ENCODE assay signal across 23 cellular contexts in genomic region chr11:66361502-66361941, GRCh38. TPM values are rescaled to one million over a fixed set of nuclear protein-coding genes. Genes with fewer than 3 reads are reported as not detected.
A peak's percentile ranks its signal among the peaks of the same experiment; 100 is the strongest.
DNase-seq lines count a peak whose midpoint lies in the region; ATAC-seq, FAIRE-seq and TF ChIP-seq lines count a peak whose summit lies in the region.
"Had no signal": no experiment of that assay in that cellular context is flagged by ENCODE, and none has a peak within 500 bp of the region (broad histone marks: within the 10 kb centered on the region; RNA-seq: fewer than 3 reads in every experiment).

No MANE protein-coding gene starts in this region.

- CTCF ChIA-PET in K562 (lab: Yijun Ruan, JAX; ENCODE audit: low intra/inter-chr PET ratio): no interaction called here
- CTCF ChIA-PET in naive thymus-derived CD4-positive, alpha-beta T cell (lab: Charles Lee): no interaction called here

- no peak for TF ChIP-seq RAD21 in K562 (CRISPR knock-in tag; conservative IDR thresholded peaks at IDR 0.05 in 1 of 2, IDR thresholded peaks at IDR 0.05 in 1 of 2)

- no peak for ATAC-seq in stimulated activated naive CD8-positive, alpha-beta T cell treated with anti-CD3 and anti-CD28 coated beads, Interleukin-15, Interleukin-2, amounts not matched to agents 100 U/mL and 50 U/mL, for 24 hours
- peak; percentile 43 for ATAC-seq in K562
- no peak for ATAC-seq in naive thymus-derived CD4-positive, alpha-beta T cell
- ATAC-seq in aorta (ENCODE audit: low FRiP score): no peak
- no peak for ATAC-seq in upper lobe of left lung (ENCODE audit: low FRiP score in 2 of 2)
- no peak for ATAC-seq in GM21526 (IDR thresholded peaks at IDR 0.05; ENCODE audit: low FRiP score, unreplicated experiment)
- ATAC-seq: GM12878; naive thymus-derived CD8-positive, alpha-beta T cell had no signal

- TF ChIP-seq POLR2A in K562 (conservative IDR thresholded peaks at IDR 0.05): peak; percentile 77
- no peak for TF ChIP-seq POLR2A in upper lobe of left lung (IDR thresholded peaks at IDR 0.05)

- H3K9me1 ChIP-seq in K562 (ENCODE audit: control insufficient read depth, insufficient read depth, low read length): no peaks in the 10 kb centered on the region

- in situ Hi-C loops in K562 (cut with MboI): no loop called here

- H3K79me2 ChIP-seq in K562 (ENCODE audit: control insufficient read depth, insufficient read depth, low read length): peaks cover 3% of the 10 kb centered on the region; the same call in 1 of the 3 replicates

- no peak for TF ChIP-seq CTCF in K562 (IDR thresholded peaks at IDR 0.05 in 2 of 3, conservative IDR thresholded peaks at IDR 0.05 in 1 of 3; ENCODE audit: insufficient read depth in 2 of 3, low read depth in 1 of 3, low read length in 3 of 3)
- TF ChIP-seq CTCF in upper lobe of left lung (IDR thresholded peaks at IDR 0.05): no peak

- BruUV-seq in K562 (replicated peaks; lab: Mats Ljungman, UMichigan): no TSS peak

- H3K9me3 ChIP-seq in K562 (replicated peaks; ENCODE audit: control insufficient read depth, insufficient read depth, low read depth, low read length) (no peaks in the 10 kb centered on the region), aorta (ENCODE audit: control insufficient read depth, low read length) (no peaks in the 10 kb centered on the region), upper lobe of left lung (no peaks in the 10 kb centered on the region)
- H3K9me3 ChIP-seq in naive thymus-derived CD4-positive, alpha-beta T cell (ENCODE audit: control insufficient read depth in 2 of 3, low read length in 3 of 3): no peaks in the 10 kb centered on the region

- no peaks in the 10 kb centered on the region for H3K27me3 ChIP-seq in K562 (ENCODE audit: control insufficient read depth in 2 of 2, insufficient read depth in 2 of 2, low read length in 2 of 2)
- H3K27me3 ChIP-seq in naive thymus-derived CD4-positive, alpha-beta T cell (ENCODE audit: control insufficient read depth in 2 of 2, insufficient read depth in 2 of 2, low read length in 2 of 2): no peaks in the 10 kb centered on the region
- no peaks in the 10 kb centered on the region for H3K27me3 ChIP-seq in aorta (ENCODE audit: control insufficient read depth in 1 of 2, insufficient read depth in 2 of 2, low read length in 1 of 2)
- no peaks in the 10 kb centered on the region for H3K27me3 ChIP-seq in upper lobe of left lung

- TF ChIP-seq EP300 in K562 (IDR thresholded peaks at IDR 0.05; ENCODE audit: low read length) (no peak), upper lobe of left lung (IDR thresholded peaks at IDR 0.05) (no peak)

- FAIRE-seq in K562 (lab: Jason Lieb, UNC): no peak
- FAIRE-seq: GM12878, keratinocyte, small intestine, TTC549 had no signal

- H3K4me2 ChIP-seq in K562 (ENCODE audit: insufficient read depth, low read length): no peak overlapping the region
- H3K4me2 ChIP-seq: KMS-11 had no signal

- no peaks in the 10 kb centered on the region for H3K9me3 Mint-ChIP-seq in stimulated activated naive CD8-positive, alpha-beta T cell treated with anti-CD3 and anti-CD28 coated beads, Interleukin-15, Interleukin-2, amounts not matched to agents 100 ng/mL and 50 ng/mL, for 24 hours
- H3K9me3 Mint-ChIP-seq in naive thymus-derived CD4-positive, alpha-beta T cell: no peaks in the 10 kb centered on the region
- H3K9me3 Mint-ChIP-seq: HFFc6; naive thymus-derived CD8-positive, alpha-beta T cell had no signal

- H3K4me3 Mint-ChIP-seq in stimulated activated naive CD8-positive, alpha-beta T cell treated with anti-CD3 and anti-CD28 coated beads, Interleukin-15, Interleukin-2, amounts not matched to agents 100 ng/mL and 50 ng/mL, for 24 hours: no peak overlapping the region
- no peak overlapping the region for H3K4me3 Mint-ChIP-seq in naive thymus-derived CD4-positive, alpha-beta T cell
- H3K4me3 Mint-ChIP-seq: HFFc6; naive thymus-derived CD8-positive, alpha-beta T cell had no signal

- H2AFZ ChIP-seq in K562 (ENCODE audit: low read depth, low read length): no peak overlapping the region

- no peak overlapping the region; the same call in 2 of the 3 replicates for H3K27ac ChIP-seq in K562 (ENCODE audit: extremely low read depth, low read depth, low read length)
- H3K27ac ChIP-seq in naive thymus-derived CD4-positive, alpha-beta T cell (ENCODE audit: low read depth, low read length): no peak overlapping the region
- H3K27ac ChIP-seq in aorta (ENCODE audit: low read depth in 1 of 2, low read length in 2 of 2): no peak overlapping the region
- no peak overlapping the region for H3K27ac ChIP-seq in upper lobe of left lung
- H3K27ac ChIP-seq: coronary artery, KMS-11 had no signal

- peak overlapping the region; percentile 19 for H3K27ac Mint-ChIP-seq in stimulated activated naive CD8-positive, alpha-beta T cell treated with anti-CD3 and anti-CD28 coated beads, Interleukin-15, Interleukin-2, amounts not matched to agents 100 ng/mL and 50 ng/mL, for 24 hours
- H3K27ac Mint-ChIP-seq in naive thymus-derived CD4-positive, alpha-beta T cell: peak overlapping the region in 5 of 9 donors; percentile 8 to 81 (median 16)
- H3K27ac Mint-ChIP-seq: HFFc6 had no signal

- H3K4me3 ChIP-seq in K562 (no peak overlapping the region), aorta (ENCODE audit: low read length in 2 of 2) (no peak overlapping the region), upper lobe of left lung (no peak overlapping the region)
- no peak overlapping the region for H3K4me3 ChIP-seq in naive thymus-derived CD4-positive, alpha-beta T cell (ENCODE audit: low read length)
- H3K4me3 ChIP-seq: coronary artery, GM12878 had no signal

- H3K36me3 Mint-ChIP-seq in stimulated activated naive CD8-positive, alpha-beta T cell treated with anti-CD3 and anti-CD28 coated beads, Interleukin-15, Interleukin-2, amounts not matched to agents 100 ng/mL and 50 ng/mL, for 24 hours (ENCODE audit: low read depth): peaks cover 4% of the 10 kb centered on the region
- H3K36me3 Mint-ChIP-seq in naive thymus-derived CD4-positive, alpha-beta T cell: peaks cover 0 to 3% (median 0%) of the 10 kb centered on the region in 5 donors

- POLR2A ChIA-PET in K562 (lab: Yijun Ruan, JAX): interaction anchor here (0.5 to 2.8 kb wide), 9 partner anchors 9 to 303 kb away, joined by 3 to 12 read pairs (median 6); partner anchors contain the start of gene B4GAT1
- POLR2A ChIA-PET in naive thymus-derived CD4-positive, alpha-beta T cell (lab: Charles Lee): interaction anchor here (2.3 kb wide), 1 partner anchor 14 kb away, joined by 8 read pairs; the partner anchor contains the start of gene B4GAT1

- peak overlapping the region in 1 of 2 experiments; percentile 0; a peak in 1 of 4 replicates for H3K9ac ChIP-seq in K562 (ENCODE audit: insufficient read depth in 1 of 2, low read depth in 2 of 2, low read length in 2 of 2)
- H3K9ac ChIP-seq: KMS-11 had no signal

- H3K36me3 ChIP-seq in K562 (ENCODE audit: control insufficient read depth, insufficient read depth, low read length) (peaks cover 42% of the 10 kb centered on the region; the same call in 2 of the 3 replicates), aorta (ENCODE audit: control insufficient read depth in 1 of 2, insufficient read depth in 2 of 2, low read length in 1 of 2) (no peaks in the 10 kb centered on the region), upper lobe of left lung (peaks cover 0 to 4% (median 0%) of the 10 kb centered on the region in 4 donors)
- H3K36me3 ChIP-seq in naive thymus-derived CD4-positive, alpha-beta T cell (ENCODE audit: control insufficient read depth in 2 of 3, insufficient read depth in 3 of 3, low read length in 3 of 3): peaks cover 0 to 13% (median 0%) of the 10 kb centered on the region in 3 experiments

- H3K4me1 Mint-ChIP-seq in stimulated activated naive CD8-positive, alpha-beta T cell treated with anti-CD3 and anti-CD28 coated beads, Interleukin-15, Interleukin-2, amounts not matched to agents 100 ng/mL and 50 ng/mL, for 24 hours (ENCODE audit: low read depth): no peaks in the 10 kb centered on the region
- peaks cover 0 to 3% (median 0%) of the 10 kb centered on the region in 7 donors for H3K4me1 Mint-ChIP-seq in naive thymus-derived CD4-positive, alpha-beta T cell
- H3K4me1 Mint-ChIP-seq: naive thymus-derived CD8-positive, alpha-beta T cell had no signal

- WGBS in K562 (ENCODE audit: insufficient coverage, low coverage, missing lambda C conversion rate): 48% methylated on average over 6 of the region's 6 CpGs
- 86% methylated on average over 6 of the region's 6 CpGs for WGBS in aorta, 2 donors
- WGBS in upper lobe of left lung, 2 donors: 84% methylated on average over 6 of the region's 6 CpGs

- intact Hi-C loops in K562 (cut with micrococcal nuclease): no loop called here
- intact Hi-C loops in naive thymus-derived CD4-positive, alpha-beta T cell (cut with micrococcal nuclease): no loop called here
- intact Hi-C loops in aorta (cut with DNase I): no loop called here

- H3K4me1 ChIP-seq in K562 (replicated peaks in 1 of 2; ENCODE audit: control insufficient read depth in 2 of 2, insufficient read depth in 2 of 2, low read length in 2 of 2) (peaks cover 0 to 22% of the 10 kb centered on the region in 2 experiments; a peak in 4 of 5 replicates), aorta (ENCODE audit: control insufficient read depth in 1 of 2, insufficient read depth in 2 of 2, low read length in 2 of 2) (no peaks in the 10 kb centered on the region), upper lobe of left lung (peaks cover 7 to 15% (median 11%) of the 10 kb centered on the region in 4 donors)
- H3K4me1 ChIP-seq in naive thymus-derived CD4-positive, alpha-beta T cell (ENCODE audit: control insufficient read depth in 2 of 2, insufficient read depth in 2 of 2, low read length in 2 of 2): no peaks in the 10 kb centered on the region

- no peak for DNase-seq in stimulated activated naive CD8-positive, alpha-beta T cell treated with anti-CD3 and anti-CD28 coated beads, Interleukin-15, Interleukin-2, amounts not matched to agents 100 U/mL and 50 U/mL, for 24 hours
- DNase-seq in K562 (ENCODE audit: extremely low read depth in 1 of 4, low spot score in 3 of 4) (peak in 3 of 4 experiments; percentile 10 to 56 (median 34)), aorta (peak; percentile 18 to 48), SIG-M5 treated with dmso at 0.1 percent for 504 hours (lab: John Stamatoyannopoulos, UW; ENCODE audit: unreplicated experiment) (no peak), upper lobe of left lung (no peak)
- no peak for DNase-seq in naive thymus-derived CD4-positive, alpha-beta T cell
- DNase-seq: activated CD4-positive, alpha-beta T cell treated with anti-CD3 and anti-CD28 coated beads, Interleukin-2, amount 50 U/mL, for 1 hour; activated naive CD4-positive, alpha-beta T cell; HFFc6; hypothalamus; MV-4-11; NCI-H1930; NCI-H446; small intestine; stimulated activated CD4-positive, alpha-beta T cell treated with anti-CD3 and anti-CD28 coated beads, Interleukin-4, amount 100 ng/mL, for 1 hour had no signal

- H3K27me3 Mint-ChIP-seq in stimulated activated naive CD8-positive, alpha-beta T cell treated with anti-CD3 and anti-CD28 coated beads, Interleukin-15, Interleukin-2, amounts not matched to agents 100 ng/mL and 50 ng/mL, for 24 hours: no peaks in the 10 kb centered on the region
- no peaks in the 10 kb centered on the region for H3K27me3 Mint-ChIP-seq in naive thymus-derived CD4-positive, alpha-beta T cell
- H3K27me3 Mint-ChIP-seq: naive thymus-derived CD8-positive, alpha-beta T cell had no signal

- H4K20me1 ChIP-seq in K562 (replicated peaks; ENCODE audit: control insufficient read depth, insufficient read depth, low read length): peaks cover 23% of the 10 kb centered on the region

RNA-seq across cellular contexts. Expression of gene SLC29A2, which starts 10.0 kb away (rescaled TPM):
- total RNA-seq in K562 (2011; cell fraction: chromatin; rRNA removed; ENCODE audit: low replicate concordance): 80.0 and 218 TPM in 2 replicates
- 123 and 132 TPM in 2 replicates for total RNA-seq in K562 (2011; cell fraction: nucleolus; rRNA removed)
- 120 and 128 TPM in 2 replicates for total RNA-seq in K562 (2011; cell fraction: nucleoplasm; rRNA removed)
- total RNA-seq in K562 (2014; rRNA removed): 13.3 and 22.5 TPM in 2 replicates
- total RNA-seq in K562 (2014; rRNA removed; fragmentation: Illumina TruSeq; extraction: Trizol): 6.2 and 8.8 TPM in 2 replicates
- 14.2 and 16.1 TPM in 2 replicates for total RNA-seq in K562 (2015; rRNA removed; fragmentation: Illumina TruSeq; extraction: Trizol)
- 48.6 and 50.5 TPM in 2 replicates for total RNA-seq in K562 (2021)
- 22.0 and 35.8 TPM in 2 replicates for polyA plus RNA-seq in K562 (2011; rRNA removed)
- 24.0 and 39.3 TPM in 2 replicates for polyA plus RNA-seq in K562 (2011; cell fraction: cytosol; rRNA removed)
- polyA plus RNA-seq in K562 (2011; cell fraction: nucleus; rRNA removed): 152 and 232 TPM in 2 replicates
- polyA plus RNA-seq in K562 (2012): 32.6 and 39.1 TPM in 2 replicates
- polyA plus RNA-seq in K562 (2014; fragmentation: Illumina TruSeq; extraction: Trizol): 43.1 and 47.4 TPM in 2 replicates
- polyA plus RNA-seq in K562 (2014; fragmentation: Nextera tagmentation; extraction: Ambion mirVana): 1 to 10 TPM; 2.4 to 2.5 TPM
- polyA plus RNA-seq in K562 (2014; rRNA removed): 39.3 and 48.7 TPM in 2 replicates
- polyA minus RNA-seq in K562 (2011; rRNA and poly(A)+ RNA removed): 7.0 and 7.7 TPM in 2 replicates
- 19.7 and 20.7 TPM in 2 replicates for polyA minus RNA-seq in K562 (2011; cell fraction: cytosol; rRNA and poly(A)+ RNA removed)
- polyA minus RNA-seq in K562 (2011; cell fraction: nucleus; rRNA and poly(A)+ RNA removed): 19.7 and 19.9 TPM in 2 replicates
- total RNA-seq in naive thymus-derived CD4-positive, alpha-beta T cell: 10 to 100 TPM in 3 of 5 experiments, 1 to 10 TPM in 2; 6.0 to 18.9 (median 12.0) TPM
- 1 to 10 TPM; 2.7 to 6.2 TPM for polyA plus RNA-seq in naive thymus-derived CD4-positive, alpha-beta T cell
- total RNA-seq in aorta: 1 to 10 TPM; 1.9 to 3.3 TPM
- 1 to 10 TPM in 1 of 2 donors, under 1 TPM in 1; 0.38 to 3.9 TPM for polyA plus RNA-seq in aorta
- 10 to 100 TPM in 5 of 6 donors, 1 to 10 TPM in 1; 8.3 to 20.5 (median 13.1) TPM for total RNA-seq in upper lobe of left lung
- total RNA-seq: HFFc6 had no signal

RNA-seq across cellular contexts. Expression of gene B4GAT1, which starts 14.1 kb away (rescaled TPM):
- 2.6 and 5.4 TPM in 2 replicates for total RNA-seq in K562 (2011; cell fraction: chromatin; rRNA removed; ENCODE audit: low replicate concordance)
- total RNA-seq in K562 (2011; cell fraction: nucleolus; rRNA removed): 9.3 and 11.3 TPM in 2 replicates
- 6.2 and 6.6 TPM in 2 replicates for total RNA-seq in K562 (2011; cell fraction: nucleoplasm; rRNA removed)
- total RNA-seq in K562 (2014; rRNA removed) (9.5 and 11.7 TPM in 2 replicates), K562 (2014; rRNA removed; fragmentation: Illumina TruSeq; extraction: Trizol) (3.7 TPM in 2 replicates), K562 (2015; rRNA removed; fragmentation: Illumina TruSeq; extraction: Trizol) (6.6 and 7.4 TPM in 2 replicates), K562 (2021) (8.6 and 8.7 TPM in 2 replicates), aorta (10 to 100 TPM; 11.8 to 18.8 TPM), upper lobe of left lung (10 to 100 TPM; 15.7 to 48.9 (median 27.4) TPM)
- polyA plus RNA-seq in K562 (2011; rRNA removed) (3.4 and 4.6 TPM in 2 replicates), K562 (2014; fragmentation: Illumina TruSeq; extraction: Trizol) (3.8 and 5.6 TPM in 2 replicates), K562 (2014; fragmentation: Nextera tagmentation; extraction: Ambion mirVana) (1 to 10 TPM in 1 of 2 experiments, under 1 TPM in 1; 0.86 to 1.2 TPM), K562 (2014; rRNA removed) (5.7 and 6.8 TPM in 2 replicates), aorta (10 to 100 TPM in 1 of 2 donors, 1 to 10 TPM in 1; 7.0 to 18.3 TPM)
- 4.2 and 7.4 TPM in 2 replicates for polyA plus RNA-seq in K562 (2011; cell fraction: cytosol; rRNA removed)
- polyA plus RNA-seq in K562 (2011; cell fraction: nucleus; rRNA removed): 3.3 and 3.4 TPM in 2 replicates
- polyA plus RNA-seq in K562 (2012): 11.4 and 15.9 TPM in 2 replicates
- 2.1 and 3.4 TPM in 2 replicates for polyA minus RNA-seq in K562 (2011; rRNA and poly(A)+ RNA removed)
- polyA minus RNA-seq in K562 (2011; cell fraction: cytosol; rRNA and poly(A)+ RNA removed): 3.1 and 4.9 TPM in 2 replicates
- polyA minus RNA-seq in K562 (2011; cell fraction: nucleus; rRNA and poly(A)+ RNA removed): 1.5 and 2.1 TPM in 2 replicates
- 10 to 100 TPM in 2 of 5 experiments, 1 to 10 TPM in 3; 2.2 to 11.8 (median 7.6) TPM for total RNA-seq in naive thymus-derived CD4-positive, alpha-beta T cell
- polyA plus RNA-seq in naive thymus-derived CD4-positive, alpha-beta T cell: 10 to 100 TPM; 13.5 to 18.2 TPM

RNA-seq across cellular contexts. Expression of gene BRMS1, which starts 16.6 kb away (rescaled TPM):
- total RNA-seq in K562 (2011; cell fraction: chromatin; rRNA removed; ENCODE audit: low replicate concordance): 15.8 and 32.2 TPM in 2 replicates
- total RNA-seq in K562 (2011; cell fraction: nucleolus; rRNA removed): 24.8 and 25.1 TPM in 2 replicates
- 14.6 and 20.0 TPM in 2 replicates for total RNA-seq in K562 (2011; cell fraction: nucleoplasm; rRNA removed)
- total RNA-seq in K562 (2014; rRNA removed): 76.9 and 78.8 TPM in 2 replicates
- total RNA-seq in K562 (2014; rRNA removed; fragmentation: Illumina TruSeq; extraction: Trizol): 23.2 and 31.8 TPM in 2 replicates
- total RNA-seq in K562 (2015; rRNA removed; fragmentation: Illumina TruSeq; extraction: Trizol): 59.9 and 65.3 TPM in 2 replicates
- 47.4 and 47.6 TPM in 2 replicates for total RNA-seq in K562 (2021)
- 29.3 and 33.4 TPM in 2 replicates for polyA plus RNA-seq in K562 (2011; rRNA removed)
- polyA plus RNA-seq in K562 (2011; cell fraction: cytosol; rRNA removed): 31.7 and 54.1 TPM in 2 replicates
- 33.9 and 46.0 TPM in 2 replicates for polyA plus RNA-seq in K562 (2011; cell fraction: nucleus; rRNA removed)
- polyA plus RNA-seq in K562 (2012): 41.0 and 43.8 TPM in 2 replicates
- 33.3 and 44.6 TPM in 2 replicates for polyA plus RNA-seq in K562 (2014; fragmentation: Illumina TruSeq; extraction: Trizol)
- 1 to 10 TPM; 2.2 to 4.5 TPM for polyA plus RNA-seq in K562 (2014; fragmentation: Nextera tagmentation; extraction: Ambion mirVana)
- polyA plus RNA-seq in K562 (2014; rRNA removed): 65.5 and 67.8 TPM in 2 replicates
- 10.6 and 12.7 TPM in 2 replicates for polyA minus RNA-seq in K562 (2011; rRNA and poly(A)+ RNA removed)
- 6.5 and 12.8 TPM in 2 replicates for polyA minus RNA-seq in K562 (2011; cell fraction: cytosol; rRNA and poly(A)+ RNA removed)
- polyA minus RNA-seq in K562 (2011; cell fraction: nucleus; rRNA and poly(A)+ RNA removed): 7.0 and 10.6 TPM in 2 replicates
- 10 to 100 TPM; 35.9 to 50.8 (median 48.4) TPM for total RNA-seq in naive thymus-derived CD4-positive, alpha-beta T cell
- polyA plus RNA-seq in naive thymus-derived CD4-positive, alpha-beta T cell: 10 to 100 TPM; 56.7 to 73.5 TPM
- total RNA-seq in aorta: 10 to 100 TPM; 21.5 to 22.4 TPM
- 10 to 100 TPM; 24.4 to 55.2 TPM for polyA plus RNA-seq in aorta
- total RNA-seq in upper lobe of left lung: 10 to 100 TPM; 34.8 to 63.8 (median 37.1) TPM

RNA-seq across cellular contexts. Expression of gene RIN1, which starts 25.3 kb away (rescaled TPM):
- total RNA-seq in K562 (2011; cell fraction: chromatin; rRNA removed; ENCODE audit: low replicate concordance): 0.74 and 1.8 TPM in 2 replicates
- total RNA-seq in K562 (2011; cell fraction: nucleolus; rRNA removed): 0.79 and 1.2 TPM in 2 replicates
- total RNA-seq in K562 (2011; cell fraction: nucleoplasm; rRNA removed): 1.1 and 1.2 TPM in 2 replicates
- total RNA-seq in K562 (2014; rRNA removed) (0.73 and 0.90 TPM in 2 replicates), K562 (2014; rRNA removed; fragmentation: Illumina TruSeq; extraction: Trizol) (0.25 TPM in 1 of 2 replicates, not detected in the other), K562 (2015; rRNA removed; fragmentation: Illumina TruSeq; extraction: Trizol) (0.34 and 0.47 TPM in 2 replicates), K562 (2021) (0.40 and 1.2 TPM in 2 replicates), aorta (1 to 10 TPM; 8.3 to 9.1 TPM), upper lobe of left lung (10 to 100 TPM in 1 of 6 donors, 1 to 10 TPM in 5; 5.2 to 19.0 (median 8.9) TPM)
- polyA plus RNA-seq in K562 (2011; rRNA removed) (0.20 and 0.35 TPM in 2 replicates), K562 (2014; fragmentation: Illumina TruSeq; extraction: Trizol) (0.36 and 0.43 TPM in 2 replicates), K562 (2014; fragmentation: Nextera tagmentation; extraction: Ambion mirVana) (under 1 TPM in 1 of 2 experiments, not detected in 1; 0.01 TPM), K562 (2014; rRNA removed) (0.26 and 0.48 TPM in 2 replicates), aorta (10 to 100 TPM in 1 of 2 donors, 1 to 10 TPM in 1; 1.8 to 13.3 TPM)
- 0.21 and 1.2 TPM in 2 replicates for polyA plus RNA-seq in K562 (2011; cell fraction: cytosol; rRNA removed)
- 2.0 and 3.7 TPM in 2 replicates for polyA plus RNA-seq in K562 (2011; cell fraction: nucleus; rRNA removed)
- polyA plus RNA-seq in K562 (2012): 0.76 and 1.3 TPM in 2 replicates
- 0.15 TPM in 1 of 2 replicates, not detected in the other for polyA minus RNA-seq in K562 (2011; rRNA and poly(A)+ RNA removed)
- 0.29 and 1.3 TPM in 2 replicates for polyA minus RNA-seq in K562 (2011; cell fraction: cytosol; rRNA and poly(A)+ RNA removed)
- 0.67 and 1.2 TPM in 2 replicates for polyA minus RNA-seq in K562 (2011; cell fraction: nucleus; rRNA and poly(A)+ RNA removed)
- 10 to 100 TPM in 3 of 5 experiments, 1 to 10 TPM in 2; 1.4 to 22.9 (median 12.3) TPM for total RNA-seq in naive thymus-derived CD4-positive, alpha-beta T cell
- 1 to 10 TPM; 2.6 to 9.1 TPM for polyA plus RNA-seq in naive thymus-derived CD4-positive, alpha-beta T cell

RNA-seq across cellular contexts. Expression of gene CD248, which starts 44.7 kb away (rescaled TPM):
- total RNA-seq in K562 (2011; cell fraction: chromatin; rRNA removed; ENCODE audit: low replicate concordance): not detected in 2 replicates
- total RNA-seq in K562 (2011; cell fraction: nucleolus; rRNA removed): not detected in 2 replicates
- total RNA-seq in K562 (2011; cell fraction: nucleoplasm; rRNA removed): not detected in 2 replicates
- total RNA-seq in K562 (2014; rRNA removed) (not detected in 2 replicates), K562 (2014; rRNA removed; fragmentation: Illumina TruSeq; extraction: Trizol) (not detected in 2 replicates), K562 (2015; rRNA removed; fragmentation: Illumina TruSeq; extraction: Trizol) (not detected in 2 replicates), K562 (2021) (0.09 and 0.20 TPM in 2 replicates), aorta (100 to 1,000 TPM in 1 of 2 donors, 10 to 100 TPM in 1; 38.6 to 118 TPM), upper lobe of left lung (10 to 100 TPM in 2 of 6 donors, 1 to 10 TPM in 3, under 1 TPM in 1; 0.59 to 85.6 (median 6.5) TPM)
- polyA plus RNA-seq in K562 (2011; rRNA removed) (not detected in 2 replicates), K562 (2014; fragmentation: Illumina TruSeq; extraction: Trizol) (not detected in 2 replicates), K562 (2014; fragmentation: Nextera tagmentation; extraction: Ambion mirVana) (not detected), K562 (2014; rRNA removed) (not detected in 2 replicates), aorta (1 to 10 TPM; 3.1 to 7.2 TPM)
- not detected in 2 replicates for polyA plus RNA-seq in K562 (2011; cell fraction: cytosol; rRNA removed)
- not detected in 2 replicates for polyA plus RNA-seq in K562 (2011; cell fraction: nucleus; rRNA removed)
- polyA plus RNA-seq in K562 (2012): 0.04 TPM in 1 of 2 replicates, not detected in the other
- polyA minus RNA-seq in K562 (2011; rRNA and poly(A)+ RNA removed): not detected in 2 replicates
- polyA minus RNA-seq in K562 (2011; cell fraction: cytosol; rRNA and poly(A)+ RNA removed): not detected in 2 replicates
- polyA minus RNA-seq in K562 (2011; cell fraction: nucleus; rRNA and poly(A)+ RNA removed): not detected in 2 replicates
- total RNA-seq in naive thymus-derived CD4-positive, alpha-beta T cell: 1 to 10 TPM in 4 of 5 experiments, under 1 TPM in 1; 0.36 to 4.6 (median 1.8) TPM
- polyA plus RNA-seq in naive thymus-derived CD4-positive, alpha-beta T cell: 10 to 100 TPM; 10.6 to 10.9 TPM

Comparison
In these comparisons a context has a peak if more than half of its experiments do, and no peak if none do; other contexts are left out.
1. DNase-seq: peak in K562 (3 of 4) and aorta (2 of 2); none in stimulated activated naive CD8-positive, alpha-beta T cell treated with anti-CD3 and anti-CD28 coated beads, Interleukin-15, Interleukin-2, amounts not matched to agents 100 U/mL and 50 U/mL, for 24 hours (single experiment), naive thymus-derived CD4-positive, alpha-beta T cell (0 of 9), SIG-M5 treated with dmso at 0.1 percent for 504 hours (single experiment) and upper lobe of left lung (0 of 2).